ENCODE assay signal across 9 cellular contexts in the genomic region with DNA sequence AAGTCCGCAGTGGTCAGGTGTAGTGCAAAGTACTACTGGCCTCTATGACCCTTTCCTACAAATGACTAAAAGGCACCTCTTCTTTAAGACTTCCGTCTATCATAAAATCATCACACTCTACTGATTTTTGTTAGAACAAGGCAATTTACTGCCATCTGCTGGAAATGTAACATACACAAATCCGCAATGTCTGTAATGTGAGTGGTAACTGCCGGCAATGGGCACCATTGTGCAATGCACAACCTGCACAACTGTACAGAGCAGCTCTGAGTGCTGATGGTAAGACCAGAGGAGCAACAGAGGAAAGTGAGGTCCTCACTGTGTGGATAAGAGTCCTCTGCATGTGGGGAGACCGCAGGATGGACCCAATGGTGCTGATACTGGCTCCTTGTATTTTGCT.
DNase-seq lines count a peak whose midpoint lies in the region; ATAC-seq and TF ChIP-seq lines count a peak whose summit lies in the region.
"Had no signal": no experiment of that assay in that cellular context is flagged by ENCODE, and none has a peak within 500 bp of the region (broad histone marks: within the 10 kb centered on the region; RNA-seq: fewer than 3 reads in every experiment).

No MANE protein-coding gene starts in this region.

- H3K27me3 ChIP-seq in BE2C (no peaks in the 10 kb centered on the region), RWPE2 (ENCODE audit: insufficient read depth, poor library complexity, severe bottlenecking) (no peaks in the 10 kb centered on the region), sigmoid colon (no peaks in the 10 kb centered on the region)

- DNase-seq in BE2C (no peak), RWPE2 (ENCODE audit: low spot score) (no peak), kidney glomerular epithelial cell (lab: John Stamatoyannopoulos, UW) (peak; percentile 25), sigmoid colon (no peak)
- no peak for DNase-seq in stimulated activated CD4-positive, alpha-beta T cell treated with anti-CD3 and anti-CD28 coated beads, Interleukin-1b, Interleukin-23, amount 100 ng/mL, for 48 hours
- DNase-seq: activated CD8-positive, alpha-beta memory T cell treated with anti-CD3 and anti-CD28 coated beads, Interleukin-2, amount 10 ng/mL, durations not matched to agents 7 days and 5 days had no signal

- no peak overlapping the region for H3K27ac ChIP-seq in RWPE2 (ENCODE audit: poor library complexity, severe bottlenecking)
- H3K27ac ChIP-seq in sigmoid colon = no peak overlapping the region

- H3K36me3 ChIP-seq in BE2C (no peaks in the 10 kb centered on the region), RWPE2 (ENCODE audit: low read depth) (no peaks in the 10 kb centered on the region), sigmoid colon (no peaks in the 10 kb centered on the region)

- H3K9me3 ChIP-seq in BE2C (no peaks in the 10 kb centered on the region), RWPE2 (ENCODE audit: severe bottlenecking) (no peaks in the 10 kb centered on the region), sigmoid colon (no peaks in the 10 kb centered on the region)

- intact Hi-C loops in sigmoid colon (cut with DNase I) = loop anchor here (10.0 kb wide), 1 partner anchor 601 kb away; the partner anchor contains the start of gene SEMA5A

- no peak overlapping the region for H3K4me3 ChIP-seq in BE2C (ENCODE audit: low read depth, low read length)
- H3K4me3 ChIP-seq in RWPE2 (ENCODE audit: severe bottlenecking) = no peak overlapping the region
- H3K4me3 ChIP-seq in sigmoid colon = no peak overlapping the region

- TF ChIP-seq POLR2A in sigmoid colon (IDR thresholded peaks at IDR 0.05) = no peak

- WGBS in sigmoid colon, 2 donors = 45 to 73% methylated on average over 5 of the region's 5 CpGs

- ATAC-seq in HG03103 (IDR thresholded peaks at IDR 0.05; ENCODE audit: low read depth, unreplicated experiment) = peak; percentile 54
- ATAC-seq in RWPE2 (ENCODE audit: low read depth) = peak; percentile 69
- ATAC-seq in GM19397 (IDR thresholded peaks at IDR 0.05; ENCODE audit: unreplicated experiment) = no peak
- ATAC-seq in GM21423 (IDR thresholded peaks at IDR 0.05; ENCODE audit: unreplicated experiment) = no peak
- ATAC-seq: activated CD8-positive, alpha-beta memory T cell treated with anti-CD3 and anti-CD28 coated beads, Interleukin-2, amount 10 ng/mL, durations not matched to agents 7 days and 5 days had no signal

- no peaks in the 10 kb centered on the region for H3K4me1 ChIP-seq in BE2C
- no peaks in the 10 kb centered on the region for H3K4me1 ChIP-seq in RWPE2 (ENCODE audit: insufficient read depth, poor library complexity, severe bottlenecking)
- H3K4me1 ChIP-seq in sigmoid colon = no peaks in the 10 kb centered on the region

- TF ChIP-seq CTCF in BE2C (IDR thresholded peaks at IDR 0.05; ENCODE audit: low read depth, low read length) (peak; percentile 48), RWPE2 (IDR thresholded peaks at IDR 0.05; ENCODE audit: poor library complexity, severe bottlenecking) (peak; percentile 77), sigmoid colon (IDR thresholded peaks at IDR 0.05) (no peak)

- TF ChIP-seq EP300 in sigmoid colon (IDR thresholded peaks at IDR 0.05) = no peak

Comparison
In these comparisons a context has a peak if more than half of its experiments do, and no peak if none do; other contexts are left out.
1. CTCF ChIP-seq: peak in BE2C (single experiment) and RWPE2 (single experiment); none in sigmoid colon (0 of 4).
2. ATAC-seq: peak in HG03103 (single experiment) and RWPE2 (single experiment); none in GM19397 (single experiment) and GM21423 (single experiment).